10 cellular contexts compared by ENCODE assay signal in the genomic region with DNA sequence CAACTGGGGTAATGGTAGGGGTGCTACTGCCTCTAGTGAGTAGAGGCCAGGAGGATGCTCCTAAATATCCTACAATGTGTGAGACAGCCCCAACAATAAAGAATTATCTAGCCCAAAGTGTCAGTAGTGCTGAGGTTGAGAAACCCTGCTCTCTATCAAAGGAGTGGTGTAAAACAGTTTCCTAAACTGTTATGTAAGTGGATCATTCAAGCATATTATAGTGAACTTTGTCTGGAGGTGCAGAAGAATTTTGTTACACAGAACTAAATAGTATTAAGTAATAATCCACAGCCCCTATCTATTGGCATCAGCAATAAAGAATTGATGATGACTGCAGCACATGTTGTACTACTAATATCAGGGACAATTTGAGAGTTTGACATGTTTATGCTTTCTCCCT. TPM values are rescaled to one million over a fixed set of nuclear protein-coding genes. Genes with fewer than 3 reads are reported as not detected.
"Had no signal": no experiment of that assay in that cellular context is flagged by ENCODE, and none has a peak within 500 bp of the region (broad histone marks: within the 10 kb centered on the region; RNA-seq: fewer than 3 reads in every experiment).

No MANE protein-coding gene starts in this region.

- H3K4me1 ChIP-seq: HAP-1 had no signal

- H3K9me3 ChIP-seq: HAP-1 had no signal

- FAIRE-seq: HTR-8/SVneo had no signal

- DNase-seq: GM23248, GOT3, H7, HFFc6, KBM-7 had no signal

- H3K9ac ChIP-seq: GM23248 had no signal

- H2AFZ ChIP-seq: GM23248 had no signal

- H3K27ac ChIP-seq: GM23248 had no signal

- ATAC-seq: HCT116 had no signal

- H3K4me3 ChIP-seq: GM23248, HAP-1 had no signal

RNA-seq across cellular contexts. Expression of a gene that starts 48.6 kb away (rescaled TPM):
- total RNA-seq: GM23248, H4, HT-29 had no signal
